ENCODE assay signal across 3 cellular contexts in the genomic region with DNA sequence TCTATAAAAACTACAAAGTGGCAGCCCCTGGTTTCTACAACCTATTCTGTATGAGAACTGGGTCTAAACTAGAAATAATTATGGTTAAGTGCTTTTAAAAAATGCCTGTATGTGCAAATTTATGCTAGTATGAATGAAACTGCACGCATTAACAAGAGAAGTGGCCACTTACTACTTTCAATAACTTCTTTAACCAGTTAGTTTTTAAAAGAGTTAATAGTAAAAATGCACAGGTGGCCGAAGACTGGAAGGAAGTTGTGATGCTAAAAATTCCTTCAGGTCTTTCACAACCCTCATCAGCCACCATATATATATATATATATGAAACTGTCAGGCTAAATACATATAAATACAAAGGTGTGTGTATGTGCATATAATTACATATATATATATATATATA.
"Had no signal": no experiment of that assay in that cellular context is flagged by ENCODE, and none has a peak within 500 bp of the region (broad histone marks: within the 10 kb centered on the region; RNA-seq: fewer than 3 reads in every experiment).

No MANE protein-coding gene starts in this region.

- DNase-seq: GDM1, GF-D8 had no signal

- H3K4me3 ChIP-seq: GM12878 had no signal

- ATAC-seq: GM12878 had no signal
